19 cellular contexts compared by ENCODE assay signal in the genomic region with DNA sequence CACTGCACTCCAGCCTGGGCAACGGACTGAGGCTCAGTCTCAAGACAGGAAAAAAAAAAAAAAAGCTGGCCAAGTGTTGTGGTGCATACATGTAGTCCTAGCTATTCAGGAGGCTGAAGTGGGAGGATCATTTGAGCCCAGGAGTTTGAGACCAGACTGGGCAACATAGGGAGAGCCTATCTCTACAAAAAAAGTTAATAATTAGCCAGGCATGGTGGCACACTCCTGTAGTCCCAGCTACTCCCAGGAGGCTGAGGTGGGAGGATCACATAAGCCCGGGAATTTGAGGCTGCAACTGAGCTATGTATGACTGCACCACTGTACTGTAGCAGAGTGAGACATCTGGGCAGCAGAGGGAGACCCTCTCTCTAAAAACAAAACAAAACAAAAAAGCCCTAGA.
"Had no signal": no experiment of that assay in that cellular context is flagged by ENCODE, and none has a peak within 500 bp of the region (broad histone marks: within the 10 kb centered on the region; RNA-seq: fewer than 3 reads in every experiment).

No MANE protein-coding gene starts in this region.

- DNase-seq: Kasumi-1, MM.1S, NCI-H1092 treated with DMSO at 0.1 percent for 48 hours, NCI-H1436, NCI-H187, NCI-H2029, NCI-H2081 treated with DMSO at 0.1 percent for 48 hours, NCI-H2171, NCI-H226, NCI-H446, NCI-H510A, NCI-H524 treated with DMSO at 0.1 percent for 48 hours, NCI-H69, NCI-H774, SHP77, SK-N-SH had no signal

- H3K4me2 ChIP-seq: KMS-11, SK-N-SH had no signal

- H3K9me3 ChIP-seq: SK-N-SH had no signal

- H3K4me3 ChIP-seq: K562 had no signal

- FAIRE-seq: RCC 7860 had no signal

- ATAC-seq: K562 had no signal

- H3K27ac ChIP-seq: KMS-11 had no signal

- H3K9ac ChIP-seq: KMS-11, SK-N-SH had no signal
